25 cellular contexts compared by ENCODE assay signal in genomic region chr15:76165951-76166350, GRCh38.
DNase-seq lines count a peak whose midpoint lies in the region; ATAC-seq, FAIRE-seq and TF ChIP-seq lines count a peak whose summit lies in the region.
"Had no signal": no experiment of that assay in that cellular context is flagged by ENCODE, and none has a peak within 500 bp of the region (broad histone marks: within the 10 kb centered on the region; RNA-seq: fewer than 3 reads in every experiment).

No MANE protein-coding gene starts in this region.

- POLR2A ChIA-PET in HepG2 (lab: Yijun Ruan, JAX): no interaction called here

- H3K27ac ChIP-seq in HepG2 (ENCODE audit: extremely low read length, insufficient read depth, low read length) (no peak overlapping the region), right lobe of liver (no peak overlapping the region), VCaP (peak overlapping the region; percentile 99; the same call in 1 of the 2 replicates), neuronal stem cell (replicated peaks; ENCODE audit: low read length) (no peak overlapping the region), gastroesophageal sphincter (no peak overlapping the region)
- H3K27ac ChIP-seq: 22Rv1; A549; BLaER1 treated with 17β-estradiol and CSF1 and Interleukin-3, amounts not matched to agents 10 nM and 100 nM; C4-2B had no signal

- H2BK15ac ChIP-seq in neuronal stem cell (ENCODE audit: low read length): peak overlapping the region; percentile 20

- ATAC-seq in HepG2 (no peak), right lobe of liver (no peak), gastroesophageal sphincter (no peak)
- ATAC-seq: A549, GM12878 had no signal

- H3K14ac ChIP-seq in neuronal stem cell (ENCODE audit: low read length): no peak overlapping the region

- H3K79me1 ChIP-seq in neuronal stem cell (ENCODE audit: low read depth, low read length): no peaks in the 10 kb centered on the region

- no peak overlapping the region for H2BK120ac ChIP-seq in neuronal stem cell (ENCODE audit: low read depth, low read length)

- no peaks in the 10 kb centered on the region for H4K20me1 ChIP-seq in HepG2 (ENCODE audit: insufficient read depth, low read length)

- CTCF ChIA-PET in HepG2 (lab: Yijun Ruan, JAX; ENCODE audit: low intra/inter-chr PET ratio, low total read pairs): no interaction called here

- H3K27me3 ChIP-seq in HepG2 (ENCODE audit: control insufficient read depth in 1 of 2, insufficient read depth in 2 of 2, low read length in 2 of 2) (peaks cover 0 to 34% of the 10 kb centered on the region in 2 experiments; a peak in 4 of 5 replicates), right lobe of liver (no peaks in the 10 kb centered on the region), neuronal stem cell (ENCODE audit: control insufficient read depth in 3 of 3, insufficient read depth in 3 of 3, low read depth in 1 of 3, low read length in 3 of 3) (peaks cover 0 to 20% (median 0%) of the 10 kb centered on the region in 3 experiments), gastroesophageal sphincter (no peaks in the 10 kb centered on the region)
- H3K27me3 ChIP-seq: BLaER1 treated with 17β-estradiol and CSF1 and Interleukin-3, amounts not matched to agents 10 nM and 100 nM had no signal

- H3K4me3 ChIP-seq in HepG2 (replicated peaks in 1 of 3; ENCODE audit: insufficient read depth in 1 of 3, low read depth in 2 of 3, low read length in 3 of 3) (no peak overlapping the region), right lobe of liver (no peak overlapping the region), neuronal stem cell (ENCODE audit: low read length in 2 of 2) (no peak overlapping the region), gastroesophageal sphincter (no peak overlapping the region)
- H3K4me3 ChIP-seq: A549; BLaER1 treated with 17β-estradiol and CSF1 and Interleukin-3, amounts not matched to agents 10 nM and 100 nM; GM12878 had no signal

- peak overlapping the region; percentile 17 for H3K18ac ChIP-seq in neuronal stem cell (ENCODE audit: low read length)

- H3K79me2 ChIP-seq in HepG2 (ENCODE audit: insufficient read depth, low read length): no peaks in the 10 kb centered on the region

- intact Hi-C loops in HepG2 (cut with micrococcal nuclease; ENCODE audit: unreplicated experiment) (no loop called here), right lobe of liver (cut with DNase I) (no loop called here)

- H3K36me3 ChIP-seq in HepG2 (replicated peaks in 1 of 2; ENCODE audit: control insufficient read depth in 1 of 2, insufficient read depth in 2 of 2, low read length in 2 of 2): no peaks in the 10 kb centered on the region
- no peaks in the 10 kb centered on the region for H3K36me3 ChIP-seq in right lobe of liver
- no peaks in the 10 kb centered on the region for H3K36me3 ChIP-seq in neuronal stem cell (replicated peaks in 1 of 2; ENCODE audit: control insufficient read depth in 2 of 2, insufficient read depth in 2 of 2, low read length in 2 of 2)
- H3K36me3 ChIP-seq in gastroesophageal sphincter: no peaks in the 10 kb centered on the region
- H3K36me3 ChIP-seq: BLaER1 treated with 17β-estradiol and CSF1 and Interleukin-3, amounts not matched to agents 10 nM and 100 nM had no signal

- no peak for TF ChIP-seq RAD21 in HepG2 (CRISPR knock-in tag; IDR thresholded peaks at IDR 0.05)

- H2AFZ ChIP-seq in HepG2 (ENCODE audit: low read length): no peak overlapping the region
- H2AFZ ChIP-seq in neuronal stem cell (ENCODE audit: low read length): no peak overlapping the region

- H3K9me3 ChIP-seq in HepG2 (ENCODE audit: low read length) (no peaks in the 10 kb centered on the region), right lobe of liver (no peaks in the 10 kb centered on the region), neuronal stem cell (replicated peaks in 1 of 2; ENCODE audit: control insufficient read depth in 2 of 2, insufficient read depth in 1 of 2, low read depth in 1 of 2, low read length in 2 of 2) (no peaks in the 10 kb centered on the region), gastroesophageal sphincter (no peaks in the 10 kb centered on the region)
- H3K9me3 ChIP-seq: A549; BLaER1 treated with 17β-estradiol and CSF1 and Interleukin-3, amounts not matched to agents 10 nM and 100 nM had no signal

- H3K4me1 ChIP-seq in HepG2 (ENCODE audit: insufficient read depth, low read length) (peaks cover 28% of the 10 kb centered on the region), right lobe of liver (no peaks in the 10 kb centered on the region), neuronal stem cell (ENCODE audit: control insufficient read depth in 2 of 2, insufficient read depth in 1 of 2, low read depth in 1 of 2, low read length in 2 of 2) (peaks cover 3 to 5% of the 10 kb centered on the region in 2 donors), gastroesophageal sphincter (peaks cover 0 to 19% (median 17%) of the 10 kb centered on the region in 3 donors)

- no peak for TF ChIP-seq EP300 in HepG2 (IDR thresholded peaks at IDR 0.05; ENCODE audit: low read depth in 2 of 2, low read length in 2 of 2)
- TF ChIP-seq EP300 in HepG2 (CRISPR knock-in tag; IDR thresholded peaks at IDR 0.05; ENCODE audit: borderline replicate concordance): no peak
- no peak for TF ChIP-seq EP300 in gastroesophageal sphincter (IDR thresholded peaks at IDR 0.05)

- no peak overlapping the region for H4K91ac ChIP-seq in neuronal stem cell (ENCODE audit: low read depth, low read length, poor library complexity)

- TF ChIP-seq POLR2A in HepG2 (IDR thresholded peaks at IDR 0.05; ENCODE audit: insufficient read depth in 1 of 2, low read depth in 2 of 2, low read length in 2 of 2) (no peak), right lobe of liver (IDR thresholded peaks at IDR 0.05) (no peak), gastroesophageal sphincter (IDR thresholded peaks at IDR 0.05) (no peak)

- H3K9ac ChIP-seq in HepG2 (ENCODE audit: insufficient read depth, low read depth, low read length) (no peak overlapping the region), neuronal stem cell (ENCODE audit: low read depth, low read length, poor library complexity) (no peak overlapping the region)
- H3K9ac ChIP-seq: BLaER1 treated with 17β-estradiol and CSF1 and Interleukin-3, amounts not matched to agents 10 nM and 100 nM had no signal

- no peak for DNase-seq in HepG2 (ENCODE audit: low spot score)
- no peak for DNase-seq in right lobe of liver
- no peak for DNase-seq in neuronal stem cell (ENCODE audit: low spot score)
- DNase-seq in KG1 (lab: John Stamatoyannopoulos, UW): no peak
- no peak for DNase-seq in NCI-H2107 treated with DMSO at 0.1 percent for 48 hours (lab: John Stamatoyannopoulos, UW; ENCODE audit: unreplicated experiment)
- DNase-seq: AML-193; CD4-positive, alpha-beta T cell; CD8-positive, alpha-beta memory T cell; COR-L47; DMS 273 treated with DMSO at 0.1 percent for 48 hours; DMS153; DMS53; DMS79; DND-41; EL; GDM1 had no signal

- WGBS in HepG2 (ENCODE audit: low lambda C conversion rate): 72% methylated on average over 8 of the region's 15 CpGs
- WGBS in right lobe of liver (ENCODE audit: insufficient coverage, low coverage, low lambda C conversion rate, missing lambda C conversion rate): 90% methylated on average over 5 of the region's 15 CpGs
- WGBS in neuronal stem cell (ENCODE audit: extremely low coverage in 2 of 2, insufficient read length in 2 of 2, insufficient replicate concordance in 1 of 2), 2 donors: no CpG with 5 or more reads among the region's 15 CpGs
- WGBS in gastroesophageal sphincter (ENCODE audit: low coverage in 1 of 2), 2 donors: no CpG with 5 or more reads among the region's 15 CpGs

- H2BK5ac ChIP-seq in neuronal stem cell (ENCODE audit: low read length): no peak overlapping the region

- no peak overlapping the region for H4K8ac ChIP-seq in neuronal stem cell (ENCODE audit: low read depth, low read length)

- no TSS peak for BruUV-seq in HepG2 (replicated peaks; lab: Mats Ljungman, UMichigan)

- FAIRE-seq in HepG2 (lab: Jason Lieb, UNC): no peak
- FAIRE-seq: A549, GM12878, GM12892, GM18507 had no signal

- TF ChIP-seq CTCF in HepG2 (CRISPR knock-in tag; IDR thresholded peaks at IDR 0.05): no peak
- no peak for TF ChIP-seq CTCF in right lobe of liver (IDR thresholded peaks at IDR 0.05)
- no peak for TF ChIP-seq CTCF in VCaP (conservative IDR thresholded peaks at IDR 0.05)
- no peak for TF ChIP-seq CTCF in gastroesophageal sphincter (IDR thresholded peaks at IDR 0.05)

- no peak overlapping the region for H3K4ac ChIP-seq in neuronal stem cell (ENCODE audit: low read length)

- H2BK12ac ChIP-seq in neuronal stem cell (ENCODE audit: low read length): no peak overlapping the region

- H3K23ac ChIP-seq in neuronal stem cell (ENCODE audit: low read depth, low read length, poor library complexity): no peak overlapping the region

- H3K4me2 ChIP-seq in HepG2 (ENCODE audit: low read depth, low read length) (no peak overlapping the region), neuronal stem cell (ENCODE audit: insufficient read depth, low read length, poor library complexity, severe bottlenecking) (no peak overlapping the region)
- H3K4me2 ChIP-seq: A549; BLaER1 treated with 17β-estradiol and CSF1 and Interleukin-3, amounts not matched to agents 10 nM and 100 nM had no signal

- in situ Hi-C loops in HepG2 (cut with HindIII; ENCODE audit: extremely low pct_ligation_motif_present, low pct_unique_long_range_greater_than_20kb): no loop called here

- H2AK5ac ChIP-seq in neuronal stem cell (ENCODE audit: low read depth, low read length): peak overlapping the region; percentile 32

TF ChIP-seq in HepG2, 621 proteins besides CTCF, POLR2A, EP300 and RAD21:
- peak; percentile 56; the same call in 1 of the 2 replicates for TF ChIP-seq ZNF121 (CRISPR knock-in tag; IDR thresholded peaks at IDR 0.05)
- no peak for TF ChIP-seq ZNF709 (CRISPR knock-in tag; IDR thresholded peaks at IDR 0.05)
